In genomic region chr2:69936913-69937312, GRCh38 we compare ENCODE assay signal across 25 cellular contexts. TPM values are rescaled to one million over a fixed set of nuclear protein-coding genes. Genes with fewer than 3 reads are reported as not detected.
DNase-seq lines count a peak whose midpoint lies in the region; ATAC-seq, FAIRE-seq and TF ChIP-seq lines count a peak whose summit lies in the region.
"Had no signal": no experiment of that assay in that cellular context is flagged by ENCODE, and none has a peak within 500 bp of the region (broad histone marks: within the 10 kb centered on the region; RNA-seq: fewer than 3 reads in every experiment).

No MANE protein-coding gene starts in this region.

- H3K36me3 ChIP-seq in astrocyte (ENCODE audit: insufficient read depth, low read length) (peaks cover 41% of the 10 kb centered on the region), HAP-1 (replicated peaks) (peaks cover 3% of the 10 kb centered on the region)

- H3K36me3 Mint-ChIP-seq in activated naive CD8-positive, alpha-beta T cell treated with anti-CD3 and anti-CD28 coated beads for 36 hours, result peaks cover 13% of the 10 kb centered on the region
- H3K36me3 Mint-ChIP-seq in activated naive CD8-positive, alpha-beta T cell treated with anti-CD3 and anti-CD28 coated beads, Interleukin-2, amount 50 U/mL, for 24 hours (ENCODE audit: low read depth), result peaks cover 21% of the 10 kb centered on the region
- H3K36me3 Mint-ChIP-seq in astrocyte (ENCODE audit: low read depth, unreplicated experiment), result peaks cover 35% of the 10 kb centered on the region

- no peak overlapping the region for H3K4me3 Mint-ChIP-seq in activated naive CD8-positive, alpha-beta T cell treated with anti-CD3 and anti-CD28 coated beads for 36 hours
- no peak overlapping the region for H3K4me3 Mint-ChIP-seq in activated naive CD8-positive, alpha-beta T cell treated with anti-CD3 and anti-CD28 coated beads, Interleukin-2, amount 50 U/mL, for 24 hours
- peak overlapping the region; percentile 58 for H3K4me3 Mint-ChIP-seq in astrocyte (ENCODE audit: unreplicated experiment)
- H3K4me3 Mint-ChIP-seq: activated CD4-positive, alpha-beta T cell treated with anti-CD3 and anti-CD28 coated beads for 36 hours; activated T-helper 1 cell treated with anti-CD3 and anti-CD28 coated beads, Interleukin-12 subunit alpha, Interleukin-12 subunit beta, Interleukin-2, Interleukin-4 antibody, amounts not matched to agents 30 ng/mL and 10 ng/mL and 1 ng/mL, durations not matched to agents 14 hours and 24 hours and 36 hours; brain; H9 had no signal

- no peak for TF ChIP-seq CTCF in astrocyte (IDR thresholded peaks at IDR 0.05; ENCODE audit: insufficient read depth, low read depth, low read length)
- no peak for TF ChIP-seq CTCF in lower leg skin (IDR thresholded peaks at IDR 0.05)

- peaks cover 4% of the 10 kb centered on the region for H3K79me2 ChIP-seq in astrocyte (ENCODE audit: insufficient read depth, low read length)

- TF ChIP-seq POLR2A in lower leg skin (IDR thresholded peaks at IDR 0.05), result no peak

- H3K27me3 Mint-ChIP-seq in activated naive CD8-positive, alpha-beta T cell treated with anti-CD3 and anti-CD28 coated beads for 36 hours, result no peaks in the 10 kb centered on the region
- no peaks in the 10 kb centered on the region for H3K27me3 Mint-ChIP-seq in activated naive CD8-positive, alpha-beta T cell treated with anti-CD3 and anti-CD28 coated beads, Interleukin-2, amount 50 U/mL, for 24 hours
- no peaks in the 10 kb centered on the region for H3K27me3 Mint-ChIP-seq in astrocyte (ENCODE audit: low read depth, unreplicated experiment)
- H3K27me3 Mint-ChIP-seq: activated CD4-positive, alpha-beta T cell treated with anti-CD3 and anti-CD28 coated beads for 36 hours had no signal

- no peak overlapping the region for H3K27ac ChIP-seq in astrocyte (ENCODE audit: low read depth, low read length)
- H3K27ac ChIP-seq: gastroesophageal sphincter had no signal

- H2AFZ ChIP-seq in astrocyte (ENCODE audit: low read depth, low read length), result no peak overlapping the region

- peaks cover 26% of the 10 kb centered on the region for H3K4me1 ChIP-seq in astrocyte (ENCODE audit: insufficient read depth, low read length)
- no peaks in the 10 kb centered on the region; the same call in 1 of the 2 replicates for H3K4me1 ChIP-seq in HAP-1

- H3K27me3 ChIP-seq in astrocyte (ENCODE audit: insufficient read depth, low read length), result no peaks in the 10 kb centered on the region
- H3K27me3 ChIP-seq in HAP-1 (ENCODE audit: low read depth), result no peaks in the 10 kb centered on the region
- H3K27me3 ChIP-seq: gastroesophageal sphincter had no signal

- H3K9me3 ChIP-seq in astrocyte (ENCODE audit: insufficient read depth, low read depth, low read length), result no peaks in the 10 kb centered on the region
- no peaks in the 10 kb centered on the region for H3K9me3 ChIP-seq in HAP-1
- H3K9me3 ChIP-seq: gastroesophageal sphincter had no signal

- FAIRE-seq in astrocyte (lab: Jason Lieb, UNC), result no peak
- FAIRE-seq: GM12892, HepG2, islet of Langerhans, RCC 7860 had no signal

- H3K4me1 Mint-ChIP-seq in activated naive CD8-positive, alpha-beta T cell treated with anti-CD3 and anti-CD28 coated beads for 36 hours, result peaks cover 14% of the 10 kb centered on the region
- H3K4me1 Mint-ChIP-seq in activated naive CD8-positive, alpha-beta T cell treated with anti-CD3 and anti-CD28 coated beads, Interleukin-2, amount 50 U/mL, for 24 hours, result peaks cover 21% of the 10 kb centered on the region
- peaks cover 47% of the 10 kb centered on the region for H3K4me1 Mint-ChIP-seq in astrocyte (ENCODE audit: low read depth, unreplicated experiment)

- no peak overlapping the region for H3K4me3 ChIP-seq in astrocyte (ENCODE audit: insufficient read depth, low read depth, low read length)
- no peak overlapping the region for H3K4me3 ChIP-seq in HAP-1
- no peak overlapping the region for H3K4me3 ChIP-seq in lower leg skin (ENCODE audit: low read depth, poor library complexity, severe bottlenecking)
- H3K4me3 ChIP-seq: gastroesophageal sphincter, lung had no signal

- whole genome bisulfite sequencing in lower leg skin, 2 donors, result 84 to 91% methylated on average over 11 of the region's 11 CpGs

- H3K9me3 Mint-ChIP-seq in activated naive CD8-positive, alpha-beta T cell treated with anti-CD3 and anti-CD28 coated beads for 36 hours, result no peaks in the 10 kb centered on the region
- H3K9me3 Mint-ChIP-seq in activated naive CD8-positive, alpha-beta T cell treated with anti-CD3 and anti-CD28 coated beads, Interleukin-2, amount 50 U/mL, for 24 hours, result no peaks in the 10 kb centered on the region
- H3K9me3 Mint-ChIP-seq in astrocyte (ENCODE audit: unreplicated experiment), result peaks cover 2% of the 10 kb centered on the region
- H3K9me3 Mint-ChIP-seq: activated T-helper 1 cell treated with anti-CD3 and anti-CD28 coated beads, Interleukin-12 subunit alpha, Interleukin-12 subunit beta, Interleukin-2, Interleukin-4 antibody, amounts not matched to agents 30 ng/mL and 10 ng/mL and 1 ng/mL, durations not matched to agents 14 hours and 24 hours and 36 hours; brain; H9 had no signal

- in situ Hi-C loops in HAP-1 (cut with MboI; ENCODE audit: low sequenced_read_pairs), result no loop called here

- peak overlapping the region; percentile 26 for H3K27ac Mint-ChIP-seq in activated naive CD8-positive, alpha-beta T cell treated with anti-CD3 and anti-CD28 coated beads for 36 hours
- H3K27ac Mint-ChIP-seq in activated naive CD8-positive, alpha-beta T cell treated with anti-CD3 and anti-CD28 coated beads, Interleukin-2, amount 50 U/mL, for 24 hours, result no peak overlapping the region
- peak overlapping the region; percentile 97 for H3K27ac Mint-ChIP-seq in astrocyte (ENCODE audit: unreplicated experiment)
- H3K27ac Mint-ChIP-seq: activated CD4-positive, alpha-beta T cell treated with anti-CD3 and anti-CD28 coated beads for 36 hours had no signal

- peak overlapping the region; percentile 21 for H3K4me2 ChIP-seq in astrocyte (ENCODE audit: low read length)

- no peak for DNase-seq in activated naive CD8-positive, alpha-beta T cell treated with anti-CD3 and anti-CD28 coated beads for 36 hours
- DNase-seq in activated naive CD8-positive, alpha-beta T cell treated with anti-CD3 and anti-CD28 coated beads, Interleukin-2, amount 50 U/mL, for 24 hours, result no peak
- DNase-seq in astrocyte (ENCODE audit: low read depth) (no peak), kidney tubule cell (ENCODE audit: low spot score) (peak; percentile 36), HAP-1 (ENCODE audit: low spot score in 2 of 2) (no peak), NCI-H345 treated with DMSO at 0.1 percent for 48 hours (lab: John Stamatoyannopoulos, UW; ENCODE audit: unreplicated experiment) (no peak), T1000 (lab: John Stamatoyannopoulos, UW) (no peak), lower leg skin (ENCODE audit: low spot score in 2 of 2) (no peak)
- DNase-seq: ACHN; activated CD4-positive, alpha-beta T cell treated with anti-CD3 and anti-CD28 coated beads for 36 hours; COR-L47; H9; hypothalamus; NCI-H1048; NCI-H187; NCI-H526 treated with DMSO at 0.1 percent for 48 hours; T-helper 1 cell had no signal

- no peak for ATAC-seq in activated naive CD8-positive, alpha-beta T cell treated with anti-CD3 and anti-CD28 coated beads, Interleukin-2, amount 50 U/mL, for 24 hours
- ATAC-seq: activated CD4-positive, alpha-beta T cell treated with anti-CD3 and anti-CD28 coated beads for 36 hours; gastroesophageal sphincter; HepG2 had no signal

- no peaks in the 10 kb centered on the region for H4K20me1 ChIP-seq in astrocyte (ENCODE audit: insufficient read depth, low read length)

- no peak overlapping the region for H3K9ac ChIP-seq in astrocyte (ENCODE audit: low read length)

- intact Hi-C loops in lower leg skin (cut with DNase I; ENCODE audit: low total_unique reads), result no loop called here

RNA-seq across cellular contexts. Expression of gene MXD1, which starts 22.0 kb away (rescaled TPM):
- 1 to 10 TPM; 5.0 to 6.3 TPM for total RNA-seq in activated naive CD8-positive, alpha-beta T cell treated with anti-CD3 and anti-CD28 coated beads for 36 hours
- 26.2 and 29.2 TPM in 2 replicates for total RNA-seq in astrocyte
- 10 to 100 TPM; 19.1 to 26.6 (median 23.9) TPM for total RNA-seq in lower leg skin

RNA-seq across cellular contexts. Expression of gene ASPRV1, which starts 24.5 kb away (rescaled TPM):
- under 1 TPM; 0.54 to 0.74 TPM for total RNA-seq in activated naive CD8-positive, alpha-beta T cell treated with anti-CD3 and anti-CD28 coated beads for 36 hours
- total RNA-seq in astrocyte (0.23 and 0.26 TPM in 2 replicates), lower leg skin (1,000 to 10,000 TPM in 1 of 4 donors, 100 to 1,000 TPM in 3; 771 to 1,715 (median 955) TPM)

RNA-seq across cellular contexts. Expression of gene SNRNP27, which starts 43.2 kb away (rescaled TPM):
- total RNA-seq in activated naive CD8-positive, alpha-beta T cell treated with anti-CD3 and anti-CD28 coated beads for 36 hours, result 10 to 100 TPM; 61.0 to 61.8 TPM
- 67.7 and 69.3 TPM in 2 replicates for total RNA-seq in astrocyte
- total RNA-seq in lower leg skin, result 10 to 100 TPM; 55.6 to 82.3 (median 60.2) TPM

Comparison
In these comparisons a context has a peak if more than half of its experiments do, and no peak if none do; other contexts are left out.
1. RNA of gene ASPRV1, which starts 24.5 kb away (total RNA-seq): 771 to 1,715 TPM in lower leg skin; 0.54 to 0.74 TPM in activated naive CD8-positive, alpha-beta T cell treated with anti-CD3 and anti-CD28 coated beads for 36 hours and 0.23 to 0.26 TPM in astrocyte; every median in the first group is over 100 times any median in the second.